21 cellular contexts compared by ENCODE assay signal in the genomic region with DNA sequence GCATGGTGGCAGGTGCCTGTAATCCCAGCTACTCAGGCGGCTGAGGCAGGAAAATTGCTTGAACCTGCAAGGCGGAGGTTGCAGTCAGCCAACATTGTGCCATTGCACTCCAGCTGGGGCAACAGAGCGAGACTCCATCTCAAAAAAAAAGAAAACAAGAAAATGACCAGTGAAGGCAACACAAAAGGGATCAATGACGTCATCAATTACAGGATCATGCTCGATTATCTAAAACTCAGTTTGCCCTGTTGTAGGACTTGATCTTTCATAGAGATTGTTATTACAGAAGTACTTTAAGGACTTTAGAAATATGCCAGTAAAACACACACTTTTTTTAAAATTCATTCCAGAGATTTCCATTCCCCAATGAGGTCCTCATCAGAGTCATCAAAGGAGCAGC.
"Had no signal": no experiment of that assay in that cellular context is flagged by ENCODE, and none has a peak within 500 bp of the region (broad histone marks: within the 10 kb centered on the region; RNA-seq: fewer than 3 reads in every experiment).

No MANE protein-coding gene starts in this region.

- H3K9me3 ChIP-seq: esophagus muscularis mucosa, gastroesophageal sphincter, lower lobe of right lung, mucosa of descending colon had no signal

- FAIRE-seq: colon, endothelial cell of umbilical vein, frontal cortex, islet of Langerhans, keratinocyte had no signal

- ATAC-seq: foreskin keratinocyte, gastroesophageal sphincter, heart left ventricle, left cardiac atrium, left lung, left ventricle myocardium superior, lower lobe of right lung, mucosa of descending colon had no signal

- H3K36me3 ChIP-seq: esophagus muscularis mucosa, gastroesophageal sphincter, heart left ventricle, left lung, lower lobe of right lung had no signal

- DNase-seq: dermis blood vessel endothelial cell; dorsolateral prefrontal cortex; effector CD4-positive, alpha-beta T cell; effector memory CD4-positive, alpha-beta T cell; foreskin keratinocyte; hippocampal formation; left cardiac atrium; left lung; left ventricle myocardium superior; lower lobe of right lung; mesenchymal stem cell; mucosa of descending colon had no signal

- H3K27ac ChIP-seq: coronary artery, esophagus muscularis mucosa, foreskin keratinocyte, gastroesophageal sphincter, heart left ventricle, left lung, lower lobe of right lung had no signal

- H3K27me3 ChIP-seq: dorsolateral prefrontal cortex, esophagus muscularis mucosa, foreskin keratinocyte, gastroesophageal sphincter, heart left ventricle, left lung had no signal

- H3K4me3 ChIP-seq: coronary artery, dorsolateral prefrontal cortex, esophagus muscularis mucosa, gastroesophageal sphincter, heart left ventricle, left lung, lower lobe of right lung, mucosa of descending colon had no signal
